In the genomic region with DNA sequence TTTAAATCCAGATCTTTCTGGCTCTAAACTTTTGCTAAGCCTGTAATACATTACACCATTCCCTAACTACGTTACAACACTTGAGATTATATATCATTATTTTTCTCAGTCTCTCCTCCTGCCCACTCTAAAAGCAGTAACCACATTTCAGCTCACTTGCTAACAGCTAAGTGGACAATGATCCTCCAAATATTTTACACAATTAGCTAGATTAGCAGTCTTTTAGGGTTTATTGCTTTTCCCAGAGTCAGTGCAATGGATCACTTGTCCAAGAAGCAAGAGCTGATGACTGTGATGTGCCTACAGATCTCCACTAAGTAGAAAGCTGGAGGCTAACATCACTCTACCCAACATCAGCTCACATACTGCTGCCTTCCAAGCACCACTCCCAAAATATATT, we compare ENCODE assay signal across 24 cellular contexts. TPM values are rescaled to one million over a fixed set of nuclear protein-coding genes. Genes with fewer than 3 reads are reported as not detected.
"Had no signal": no experiment of that assay in that cellular context is flagged by ENCODE, and none has a peak within 500 bp of the region (broad histone marks: within the 10 kb centered on the region; RNA-seq: fewer than 3 reads in every experiment).

No MANE protein-coding gene starts in this region.

- H3K4me1 ChIP-seq: gastrocnemius medialis had no signal

- H3K36me3 ChIP-seq: colonic mucosa, esophagus squamous epithelium, gastrocnemius medialis, heart right ventricle, left lung, lower lobe of right lung had no signal

- DNase-seq: colonic mucosa; cortex of kidney; effector CD8-positive, alpha-beta T cell; effector memory CD8-positive, alpha-beta T cell; endodermal cell; erythroblast; esophagus squamous epithelium; foreskin fibroblast; foreskin melanocyte; gastrocnemius medialis; glutamatergic neuron; head of caudate nucleus; heart right ventricle; hippocampal formation; left cardiac atrium; left lung; left ventricle myocardium superior; lower lobe of right lung; mesendoderm; mucosa of descending colon; naive B cell; naive thymus-derived CD8-positive, alpha-beta T cell had no signal

- H3K9me3 ChIP-seq: colonic mucosa, esophagus squamous epithelium, gastrocnemius medialis, left lung, lower lobe of right lung, mucosa of descending colon had no signal

- H3K27ac ChIP-seq: colonic mucosa, epithelial cell of prostate, esophagus squamous epithelium, gastrocnemius medialis, heart right ventricle, left lung, lower lobe of right lung had no signal

- H3K4me3 ChIP-seq: colonic mucosa, esophagus squamous epithelium, gastrocnemius medialis, heart right ventricle, left lung, lower lobe of right lung, mucosa of descending colon had no signal

RNA-seq across cellular contexts. Expression of gene CPNE8, which starts 17.6 kb away (rescaled TPM):
- total RNA-seq: myocyte had no signal
